Comparison of ENCODE assay signal across 27 cellular contexts in the genomic region with DNA sequence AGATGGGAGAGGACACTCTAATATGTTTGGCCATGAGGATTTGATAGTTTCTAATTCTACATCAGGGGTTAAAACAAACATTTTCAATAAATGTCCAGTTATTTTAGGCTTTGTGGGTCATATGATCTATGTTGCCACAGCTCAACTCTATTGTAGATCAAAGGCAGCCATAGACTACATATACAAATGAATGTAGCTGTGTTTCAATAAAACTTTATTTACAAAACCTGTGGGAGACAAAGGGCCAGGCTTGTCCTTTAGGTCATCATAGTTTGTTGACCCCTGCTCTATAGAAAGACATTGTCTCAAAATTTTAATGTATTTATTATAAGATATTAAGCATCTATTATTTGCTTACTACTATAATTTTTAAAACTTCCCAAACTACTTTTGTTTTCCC.
"Had no signal": no experiment of that assay in that cellular context is flagged by ENCODE, and none has a peak within 500 bp of the region (broad histone marks: within the 10 kb centered on the region; RNA-seq: fewer than 3 reads in every experiment).

No MANE protein-coding gene starts in this region.

- FAIRE-seq: urothelium cell line had no signal

- ATAC-seq: stimulated activated effector memory CD8-positive, alpha-beta T cell treated with anti-CD3 and anti-CD28 coated beads, Interleukin-12 subunit alpha, Interleukin-12 subunit beta, amount 100 ng/mL, for 72 hours; stimulated activated memory B cell treated with anti-CD40 and anti-IgM and Interleukin-4, amounts not matched to agents 10 μg/mL and 1 μg/mL and 100 μg/mL, for 72 hours; stimulated activated naive B cell treated with anti-CD40 and anti-IgM and Interleukin-4, amounts not matched to agents 10 μg/mL and 1 μg/mL and 100 μg/mL, for 72 hours; stimulated activated naive CD8-positive, alpha-beta T cell treated with anti-CD3 and anti-CD28 coated beads, Interleukin-15, amount 100 ng/mL, for 72 hours; stimulated activated naive CD8-positive, alpha-beta T cell treated with anti-CD3 and anti-CD28 coated beads, Interleukin-15, Interleukin-2, amounts not matched to agents 100 U/mL and 50 U/mL, for 24 hours; upper lobe of right lung had no signal

- DNase-seq: stimulated activated CD4-positive, alpha-beta T cell treated with anti-CD3 and anti-CD28 coated beads, Interleukin-2, amount 100 ng/mL, for 48 hours; stimulated activated CD4-positive, alpha-beta T cell treated with anti-CD3 and anti-CD28 coated beads, Interleukin-4, amount 100 ng/mL, for 1 hour; stimulated activated CD4-positive, alpha-beta T cell treated with anti-CD3 and anti-CD28 coated beads, Interleukin-4, amount 100 ng/mL, for 24 hours; stimulated activated CD4-positive, alpha-beta T cell treated with anti-CD3 and anti-CD28 coated beads, Interleukin-4, amount 100 ng/mL, for 4 hours; stimulated activated CD8-positive, alpha-beta memory T cell treated with anti-CD3 and anti-CD28 coated beads, Interleukin-4, amount 100 ng/mL, for 48 hours; stimulated activated naive B cell treated with anti-CD40 and anti-IgM and Interleukin-4, amounts not matched to agents 10 μg/mL and 1 μg/mL and 100 μg/mL, for 72 hours; stimulated activated naive CD4-positive, alpha-beta T cell; stimulated activated naive CD4-positive, alpha-beta T cell treated with Interleukin-2 at 50 U/mL for 16 hours; stimulated activated naive CD8-positive, alpha-beta T cell treated with anti-CD3 and anti-CD28 coated beads, Interleukin-15, amount 100 ng/mL, for 72 hours; stimulated activated naive CD8-positive, alpha-beta T cell treated with anti-CD3 and anti-CD28 coated beads, Interleukin-15, Interleukin-2, amounts not matched to agents 100 U/mL and 50 U/mL, for 24 hours; stomach; substantia nigra; testis; thyroid gland; tibial artery; transverse colon; trophoblast cell; upper lobe of right lung; uterus had no signal

- H3K4me3 ChIP-seq: stomach, suprapubic skin, testis, thoracic aorta, thyroid gland, tibial artery, tibial nerve, transverse colon, upper lobe of left lung, upper lobe of right lung, uterus, vagina had no signal

- H3K27ac ChIP-seq: stomach, suprapubic skin, testis, thoracic aorta, thyroid gland, tibial artery, tibial nerve, transverse colon, upper lobe of left lung, upper lobe of right lung, uterus, vagina had no signal

- H3K27me3 ChIP-seq: stomach, suprapubic skin, testis, thyroid gland, tibial artery, tibial nerve, transverse colon, upper lobe of left lung, upper lobe of right lung, uterus, vagina had no signal

- H3K36me3 ChIP-seq: stomach, suprapubic skin, thoracic aorta, thyroid gland, tibial artery, tibial nerve, transverse colon, upper lobe of left lung, upper lobe of right lung, uterus, vagina had no signal

- H3K4me1 ChIP-seq: stomach, thyroid gland, tibial nerve, transverse colon, upper lobe of left lung, upper lobe of right lung, uterus, vagina had no signal

- H3K9me3 ChIP-seq: stomach, suprapubic skin, testis, thoracic aorta, thyroid gland, tibial artery, tibial nerve, transverse colon, upper lobe of left lung, upper lobe of right lung, uterus, vagina had no signal
